ENCODE assay signal across 1 cellular context in the genomic region with DNA sequence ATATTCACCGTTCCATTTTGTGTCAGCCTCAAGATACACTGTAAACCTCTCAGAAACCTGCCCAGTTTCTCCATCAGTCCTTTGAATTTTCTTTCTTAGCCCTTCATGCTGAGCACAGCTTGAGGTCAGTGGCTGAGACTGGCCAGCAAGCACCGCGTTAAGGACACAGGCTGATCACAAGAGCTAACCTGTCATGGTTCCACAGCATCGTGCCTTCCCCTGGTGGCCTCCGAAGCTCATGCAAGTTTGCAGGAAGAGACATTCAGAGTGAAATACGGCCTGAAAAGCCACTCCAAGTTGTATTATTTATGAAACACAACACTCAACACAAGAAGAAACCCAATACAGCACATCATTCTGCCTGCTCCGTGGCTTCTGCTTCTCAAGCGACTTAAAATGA.
TF ChIP-seq lines count a peak whose summit lies in the region.

No MANE protein-coding gene starts in this region.

TF ChIP-seq in H1, 55 proteins besides CTCF, POLR2A, EP300 and RAD21:
- TF ChIP-seq, protein P1, sequence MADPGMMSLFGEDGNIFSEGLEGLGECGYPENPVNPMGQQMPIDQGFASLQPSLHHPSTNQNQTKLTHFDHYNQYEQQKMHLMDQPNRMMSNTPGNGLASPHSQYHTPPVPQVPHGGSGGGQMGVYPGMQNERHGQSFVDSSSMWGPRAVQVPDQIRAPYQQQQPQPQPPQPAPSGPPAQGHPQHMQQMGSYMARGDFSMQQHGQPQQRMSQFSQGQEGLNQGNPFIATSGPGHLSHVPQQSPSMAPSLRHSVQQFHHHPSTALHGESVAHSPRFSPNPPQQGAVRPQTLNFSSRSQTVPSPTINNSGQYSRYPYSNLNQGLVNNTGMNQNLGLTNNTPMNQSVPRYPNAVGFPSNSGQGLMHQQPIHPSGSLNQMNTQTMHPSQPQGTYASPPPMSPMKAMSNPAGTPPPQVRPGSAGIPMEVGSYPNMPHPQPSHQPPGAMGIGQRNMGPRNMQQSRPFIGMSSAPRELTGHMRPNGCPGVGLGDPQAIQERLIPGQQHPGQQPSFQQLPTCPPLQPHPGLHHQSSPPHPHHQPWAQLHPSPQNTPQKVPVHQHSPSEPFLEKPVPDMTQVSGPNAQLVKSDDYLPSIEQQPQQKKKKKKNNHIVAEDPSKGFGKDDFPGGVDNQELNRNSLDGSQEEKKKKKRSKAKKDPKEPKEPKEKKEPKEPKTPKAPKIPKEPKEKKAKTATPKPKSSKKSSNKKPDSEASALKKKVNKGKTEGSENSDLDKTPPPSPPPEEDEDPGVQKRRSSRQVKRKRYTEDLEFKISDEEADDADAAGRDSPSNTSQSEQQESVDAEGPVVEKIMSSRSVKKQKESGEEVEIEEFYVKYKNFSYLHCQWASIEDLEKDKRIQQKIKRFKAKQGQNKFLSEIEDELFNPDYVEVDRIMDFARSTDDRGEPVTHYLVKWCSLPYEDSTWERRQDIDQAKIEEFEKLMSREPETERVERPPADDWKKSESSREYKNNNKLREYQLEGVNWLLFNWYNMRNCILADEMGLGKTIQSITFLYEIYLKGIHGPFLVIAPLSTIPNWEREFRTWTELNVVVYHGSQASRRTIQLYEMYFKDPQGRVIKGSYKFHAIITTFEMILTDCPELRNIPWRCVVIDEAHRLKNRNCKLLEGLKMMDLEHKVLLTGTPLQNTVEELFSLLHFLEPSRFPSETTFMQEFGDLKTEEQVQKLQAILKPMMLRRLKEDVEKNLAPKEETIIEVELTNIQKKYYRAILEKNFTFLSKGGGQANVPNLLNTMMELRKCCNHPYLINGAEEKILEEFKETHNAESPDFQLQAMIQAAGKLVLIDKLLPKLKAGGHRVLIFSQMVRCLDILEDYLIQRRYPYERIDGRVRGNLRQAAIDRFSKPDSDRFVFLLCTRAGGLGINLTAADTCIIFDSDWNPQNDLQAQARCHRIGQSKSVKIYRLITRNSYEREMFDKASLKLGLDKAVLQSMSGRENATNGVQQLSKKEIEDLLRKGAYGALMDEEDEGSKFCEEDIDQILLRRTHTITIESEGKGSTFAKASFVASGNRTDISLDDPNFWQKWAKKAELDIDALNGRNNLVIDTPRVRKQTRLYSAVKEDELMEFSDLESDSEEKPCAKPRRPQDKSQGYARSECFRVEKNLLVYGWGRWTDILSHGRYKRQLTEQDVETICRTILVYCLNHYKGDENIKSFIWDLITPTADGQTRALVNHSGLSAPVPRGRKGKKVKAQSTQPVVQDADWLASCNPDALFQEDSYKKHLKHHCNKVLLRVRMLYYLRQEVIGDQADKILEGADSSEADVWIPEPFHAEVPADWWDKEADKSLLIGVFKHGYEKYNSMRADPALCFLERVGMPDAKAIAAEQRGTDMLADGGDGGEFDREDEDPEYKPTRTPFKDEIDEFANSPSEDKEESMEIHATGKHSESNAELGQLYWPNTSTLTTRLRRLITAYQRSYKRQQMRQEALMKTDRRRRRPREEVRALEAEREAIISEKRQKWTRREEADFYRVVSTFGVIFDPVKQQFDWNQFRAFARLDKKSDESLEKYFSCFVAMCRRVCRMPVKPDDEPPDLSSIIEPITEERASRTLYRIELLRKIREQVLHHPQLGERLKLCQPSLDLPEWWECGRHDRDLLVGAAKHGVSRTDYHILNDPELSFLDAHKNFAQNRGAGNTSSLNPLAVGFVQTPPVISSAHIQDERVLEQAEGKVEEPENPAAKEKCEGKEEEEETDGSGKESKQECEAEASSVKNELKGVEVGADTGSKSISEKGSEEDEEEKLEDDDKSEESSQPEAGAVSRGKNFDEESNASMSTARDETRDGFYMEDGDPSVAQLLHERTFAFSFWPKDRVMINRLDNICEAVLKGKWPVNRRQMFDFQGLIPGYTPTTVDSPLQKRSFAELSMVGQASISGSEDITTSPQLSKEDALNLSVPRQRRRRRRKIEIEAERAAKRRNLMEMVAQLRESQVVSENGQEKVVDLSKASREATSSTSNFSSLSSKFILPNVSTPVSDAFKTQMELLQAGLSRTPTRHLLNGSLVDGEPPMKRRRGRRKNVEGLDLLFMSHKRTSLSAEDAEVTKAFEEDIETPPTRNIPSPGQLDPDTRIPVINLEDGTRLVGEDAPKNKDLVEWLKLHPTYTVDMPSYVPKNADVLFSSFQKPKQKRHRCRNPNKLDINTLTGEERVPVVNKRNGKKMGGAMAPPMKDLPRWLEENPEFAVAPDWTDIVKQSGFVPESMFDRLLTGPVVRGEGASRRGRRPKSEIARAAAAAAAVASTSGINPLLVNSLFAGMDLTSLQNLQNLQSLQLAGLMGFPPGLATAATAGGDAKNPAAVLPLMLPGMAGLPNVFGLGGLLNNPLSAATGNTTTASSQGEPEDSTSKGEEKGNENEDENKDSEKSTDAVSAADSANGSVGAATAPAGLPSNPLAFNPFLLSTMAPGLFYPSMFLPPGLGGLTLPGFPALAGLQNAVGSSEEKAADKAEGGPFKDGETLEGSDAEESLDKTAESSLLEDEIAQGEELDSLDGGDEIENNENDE (IDR thresholded peaks at IDR 0.05; ENCODE audit: insufficient replicate concordance, low read length), result no peak
- no peak for TF ChIP-seq HDAC6 (IDR thresholded peaks at IDR 0.05; ENCODE audit: low read depth, low read length)
